Comparison of ENCODE assay signal across 1 cellular context in the genomic region with DNA sequence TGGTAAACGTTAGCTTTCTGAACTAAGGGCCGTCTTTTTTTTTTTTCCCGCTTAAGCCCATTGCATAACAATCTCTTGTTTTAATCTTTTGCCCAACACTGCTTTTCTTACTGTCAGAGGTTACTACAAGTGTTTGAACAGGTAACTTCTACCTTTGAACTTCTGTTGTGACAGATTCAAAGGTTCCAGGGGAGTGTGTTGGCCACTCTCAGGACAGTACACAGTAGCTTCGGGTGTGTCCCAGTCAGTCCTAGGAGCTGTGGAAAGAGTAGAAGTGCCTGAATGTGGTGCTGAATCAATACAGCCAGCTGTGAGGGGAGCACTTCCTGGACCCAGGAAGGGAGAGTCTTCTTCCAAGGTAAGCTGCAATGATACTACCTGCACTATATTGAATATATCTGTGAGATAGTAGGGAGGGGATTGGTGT.
TF ChIP-seq lines count a peak whose summit lies in the region.

A gene with protein sequence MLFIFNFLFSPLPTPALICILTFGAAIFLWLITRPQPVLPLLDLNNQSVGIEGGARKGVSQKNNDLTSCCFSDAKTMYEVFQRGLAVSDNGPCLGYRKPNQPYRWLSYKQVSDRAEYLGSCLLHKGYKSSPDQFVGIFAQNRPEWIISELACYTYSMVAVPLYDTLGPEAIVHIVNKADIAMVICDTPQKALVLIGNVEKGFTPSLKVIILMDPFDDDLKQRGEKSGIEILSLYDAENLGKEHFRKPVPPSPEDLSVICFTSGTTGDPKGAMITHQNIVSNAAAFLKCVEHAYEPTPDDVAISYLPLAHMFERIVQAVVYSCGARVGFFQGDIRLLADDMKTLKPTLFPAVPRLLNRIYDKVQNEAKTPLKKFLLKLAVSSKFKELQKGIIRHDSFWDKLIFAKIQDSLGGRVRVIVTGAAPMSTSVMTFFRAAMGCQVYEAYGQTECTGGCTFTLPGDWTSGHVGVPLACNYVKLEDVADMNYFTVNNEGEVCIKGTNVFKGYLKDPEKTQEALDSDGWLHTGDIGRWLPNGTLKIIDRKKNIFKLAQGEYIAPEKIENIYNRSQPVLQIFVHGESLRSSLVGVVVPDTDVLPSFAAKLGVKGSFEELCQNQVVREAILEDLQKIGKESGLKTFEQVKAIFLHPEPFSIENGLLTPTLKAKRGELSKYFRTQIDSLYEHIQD (plus strand): TSS at position 205 of the 427 bp plus-strand sequence. CDS start 20,831 bp downstream, outside the sequence.

TF ChIP-seq in HepG2, 621 proteins besides CTCF, POLR2A, EP300 and RAD21 (continued from another document and continues in another):
- TF ChIP-seq, protein P1, sequence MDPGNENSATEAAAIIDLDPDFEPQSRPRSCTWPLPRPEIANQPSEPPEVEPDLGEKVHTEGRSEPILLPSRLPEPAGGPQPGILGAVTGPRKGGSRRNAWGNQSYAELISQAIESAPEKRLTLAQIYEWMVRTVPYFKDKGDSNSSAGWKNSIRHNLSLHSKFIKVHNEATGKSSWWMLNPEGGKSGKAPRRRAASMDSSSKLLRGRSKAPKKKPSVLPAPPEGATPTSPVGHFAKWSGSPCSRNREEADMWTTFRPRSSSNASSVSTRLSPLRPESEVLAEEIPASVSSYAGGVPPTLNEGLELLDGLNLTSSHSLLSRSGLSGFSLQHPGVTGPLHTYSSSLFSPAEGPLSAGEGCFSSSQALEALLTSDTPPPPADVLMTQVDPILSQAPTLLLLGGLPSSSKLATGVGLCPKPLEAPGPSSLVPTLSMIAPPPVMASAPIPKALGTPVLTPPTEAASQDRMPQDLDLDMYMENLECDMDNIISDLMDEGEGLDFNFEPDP (CRISPR knock-in tag; conservative IDR thresholded peaks at IDR 0.05) = no peak
- TF ChIP-seq U2AF1 (optimal IDR thresholded peaks at IDR 0.05; ENCODE audit: low read depth, low read length) (no peak), ZNF841 (CRISPR knock-in tag; IDR thresholded peaks at IDR 0.05; ENCODE audit: borderline replicate concordance) (no peak), SIX4 (CRISPR knock-in tag; IDR thresholded peaks at IDR 0.05) (no peak), PHB2 (IDR thresholded peaks at IDR 0.05; ENCODE audit: partially characterized antibody) (no peak), KDM6A (CRISPR knock-in tag; IDR thresholded peaks at IDR 0.05; ENCODE audit: low read depth) (peak; percentile 83), TBL1XR1 (IDR thresholded peaks at IDR 0.05; ENCODE audit: borderline replicate concordance, low read length, partially characterized antibody) (peak; percentile 43), ZNF331 (CRISPR knock-in tag; IDR thresholded peaks at IDR 0.05) (peak; percentile 63; the same call in 1 of the 2 replicates), MAFF (IDR thresholded peaks at IDR 0.05; ENCODE audit: low read depth, low read length) (no peak), ZNF598 (CRISPR knock-in tag; IDR thresholded peaks at IDR 0.05; ENCODE audit: borderline replicate concordance) (no peak), SNRNP70 (IDR thresholded peaks at IDR 0.05; ENCODE audit: low read depth, low read length) (no peak), ZNF432 (CRISPR knock-in tag; IDR thresholded peaks at IDR 0.05; ENCODE audit: borderline replicate concordance) (no peak), ADNP (CRISPR knock-in tag; IDR thresholded peaks at IDR 0.05) (no peak), ZEB1 (IDR thresholded peaks at IDR 0.05; ENCODE audit: insufficient replicate concordance, low read depth) (peak; percentile 97), KLF13 (CRISPR knock-in tag; IDR thresholded peaks at IDR 0.05) (no peak), ZNF563 (CRISPR knock-in tag; IDR thresholded peaks at IDR 0.05) (no peak), SRY (CRISPR knock-in tag; IDR thresholded peaks at IDR 0.05) (no peak), POLR2AphosphoS5 (IDR thresholded peaks at IDR 0.05; ENCODE audit: low read depth, low read length) (peak; percentile 44; the same call in 1 of the 2 replicates), NFE2L1 (CRISPR knock-in tag; IDR thresholded peaks at IDR 0.05; ENCODE audit: borderline replicate concordance) (no peak), HMG20B (CRISPR knock-in tag; conservative IDR thresholded peaks at IDR 0.05) (peak; percentile 44; the same call in 1 of the 2 replicates), ZNF660 (CRISPR knock-in tag; IDR thresholded peaks at IDR 0.05; ENCODE audit: borderline replicate concordance, low read depth) (no peak), NCOA5 (CRISPR knock-in tag; IDR thresholded peaks at IDR 0.05) (no peak), EZH2 (conservative IDR thresholded peaks at IDR 0.05; ENCODE audit: low read depth, low read length) (no peak), ZNF263 (CRISPR knock-in tag; IDR thresholded peaks at IDR 0.05) (peak; percentile 99), ZNF678 (CRISPR knock-in tag; IDR thresholded peaks at IDR 0.05) (no peak), AGO2 (optimal IDR thresholded peaks at IDR 0.05; ENCODE audit: low read depth, low read length) (no peak)
- TF ChIP-seq, protein P2, sequence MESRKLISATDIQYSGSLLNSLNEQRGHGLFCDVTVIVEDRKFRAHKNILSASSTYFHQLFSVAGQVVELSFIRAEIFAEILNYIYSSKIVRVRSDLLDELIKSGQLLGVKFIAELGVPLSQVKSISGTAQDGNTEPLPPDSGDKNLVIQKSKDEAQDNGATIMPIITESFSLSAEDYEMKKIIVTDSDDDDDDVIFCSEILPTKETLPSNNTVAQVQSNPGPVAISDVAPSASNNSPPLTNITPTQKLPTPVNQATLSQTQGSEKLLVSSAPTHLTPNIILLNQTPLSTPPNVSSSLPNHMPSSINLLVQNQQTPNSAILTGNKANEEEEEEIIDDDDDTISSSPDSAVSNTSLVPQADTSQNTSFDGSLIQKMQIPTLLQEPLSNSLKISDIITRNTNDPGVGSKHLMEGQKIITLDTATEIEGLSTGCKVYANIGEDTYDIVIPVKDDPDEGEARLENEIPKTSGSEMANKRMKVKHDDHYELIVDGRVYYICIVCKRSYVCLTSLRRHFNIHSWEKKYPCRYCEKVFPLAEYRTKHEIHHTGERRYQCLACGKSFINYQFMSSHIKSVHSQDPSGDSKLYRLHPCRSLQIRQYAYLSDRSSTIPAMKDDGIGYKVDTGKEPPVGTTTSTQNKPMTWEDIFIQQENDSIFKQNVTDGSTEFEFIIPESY (CRISPR knock-in tag; IDR thresholded peaks at IDR 0.05) = no peak
- TF ChIP-seq, protein P3, sequence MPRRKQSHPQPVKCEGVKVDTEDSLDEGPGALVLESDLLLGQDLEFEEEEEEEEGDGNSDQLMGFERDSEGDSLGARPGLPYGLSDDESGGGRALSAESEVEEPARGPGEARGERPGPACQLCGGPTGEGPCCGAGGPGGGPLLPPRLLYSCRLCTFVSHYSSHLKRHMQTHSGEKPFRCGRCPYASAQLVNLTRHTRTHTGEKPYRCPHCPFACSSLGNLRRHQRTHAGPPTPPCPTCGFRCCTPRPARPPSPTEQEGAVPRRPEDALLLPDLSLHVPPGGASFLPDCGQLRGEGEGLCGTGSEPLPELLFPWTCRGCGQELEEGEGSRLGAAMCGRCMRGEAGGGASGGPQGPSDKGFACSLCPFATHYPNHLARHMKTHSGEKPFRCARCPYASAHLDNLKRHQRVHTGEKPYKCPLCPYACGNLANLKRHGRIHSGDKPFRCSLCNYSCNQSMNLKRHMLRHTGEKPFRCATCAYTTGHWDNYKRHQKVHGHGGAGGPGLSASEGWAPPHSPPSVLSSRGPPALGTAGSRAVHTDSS (CRISPR knock-in tag; conservative IDR thresholded peaks at IDR 0.05) = no peak
- TF ChIP-seq, protein P4, sequence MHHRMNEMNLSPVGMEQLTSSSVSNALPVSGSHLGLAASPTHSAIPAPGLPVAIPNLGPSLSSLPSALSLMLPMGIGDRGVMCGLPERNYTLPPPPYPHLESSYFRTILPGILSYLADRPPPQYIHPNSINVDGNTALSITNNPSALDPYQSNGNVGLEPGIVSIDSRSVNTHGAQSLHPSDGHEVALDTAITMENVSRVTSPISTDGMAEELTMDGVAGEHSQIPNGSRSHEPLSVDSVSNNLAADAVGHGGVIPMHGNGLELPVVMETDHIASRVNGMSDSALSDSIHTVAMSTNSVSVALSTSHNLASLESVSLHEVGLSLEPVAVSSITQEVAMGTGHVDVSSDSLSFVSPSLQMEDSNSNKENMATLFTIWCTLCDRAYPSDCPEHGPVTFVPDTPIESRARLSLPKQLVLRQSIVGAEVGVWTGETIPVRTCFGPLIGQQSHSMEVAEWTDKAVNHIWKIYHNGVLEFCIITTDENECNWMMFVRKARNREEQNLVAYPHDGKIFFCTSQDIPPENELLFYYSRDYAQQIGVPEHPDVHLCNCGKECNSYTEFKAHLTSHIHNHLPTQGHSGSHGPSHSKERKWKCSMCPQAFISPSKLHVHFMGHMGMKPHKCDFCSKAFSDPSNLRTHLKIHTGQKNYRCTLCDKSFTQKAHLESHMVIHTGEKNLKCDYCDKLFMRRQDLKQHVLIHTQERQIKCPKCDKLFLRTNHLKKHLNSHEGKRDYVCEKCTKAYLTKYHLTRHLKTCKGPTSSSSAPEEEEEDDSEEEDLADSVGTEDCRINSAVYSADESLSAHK (CRISPR knock-in tag; IDR thresholded peaks at IDR 0.05; ENCODE audit: borderline replicate concordance) = no peak
- TF ChIP-seq, protein P5, sequence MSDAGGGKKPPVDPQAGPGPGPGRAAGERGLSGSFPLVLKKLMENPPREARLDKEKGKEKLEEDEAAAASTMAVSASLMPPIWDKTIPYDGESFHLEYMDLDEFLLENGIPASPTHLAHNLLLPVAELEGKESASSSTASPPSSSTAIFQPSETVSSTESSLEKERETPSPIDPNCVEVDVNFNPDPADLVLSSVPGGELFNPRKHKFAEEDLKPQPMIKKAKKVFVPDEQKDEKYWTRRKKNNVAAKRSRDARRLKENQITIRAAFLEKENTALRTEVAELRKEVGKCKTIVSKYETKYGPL (CRISPR knock-in tag; IDR thresholded peaks at IDR 0.05) = peak; percentile 88; the same call in 1 of the 2 replicates
- TF ChIP-seq, protein P6, sequence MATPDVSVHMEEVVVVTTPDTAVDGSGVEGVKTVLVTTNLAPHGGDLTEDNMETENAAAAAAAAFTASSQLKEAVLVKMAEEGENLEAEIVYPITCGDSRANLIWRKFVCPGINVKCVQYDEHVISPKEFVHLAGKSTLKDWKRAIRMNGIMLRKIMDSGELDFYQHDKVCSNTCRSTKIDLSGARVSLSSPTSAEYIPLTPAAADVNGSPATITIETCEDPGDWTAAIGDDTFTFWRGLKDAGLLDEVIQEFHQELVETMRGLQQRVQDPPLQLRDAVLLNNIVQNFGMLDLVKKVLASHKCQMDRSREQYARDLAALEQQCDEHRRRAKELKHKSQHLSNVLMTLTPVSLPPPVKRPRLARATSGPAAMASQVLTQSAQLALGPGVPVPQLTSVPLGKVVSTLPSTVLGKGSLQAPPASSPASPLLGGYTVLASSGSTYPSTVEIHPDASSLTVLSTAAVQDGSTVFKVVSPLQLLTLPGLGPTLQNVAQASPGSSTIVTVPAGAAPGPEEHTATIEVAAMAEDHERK (CRISPR knock-in tag; IDR thresholded peaks at IDR 0.05; ENCODE audit: low read depth) = no peak
- TF ChIP-seq, protein P7, sequence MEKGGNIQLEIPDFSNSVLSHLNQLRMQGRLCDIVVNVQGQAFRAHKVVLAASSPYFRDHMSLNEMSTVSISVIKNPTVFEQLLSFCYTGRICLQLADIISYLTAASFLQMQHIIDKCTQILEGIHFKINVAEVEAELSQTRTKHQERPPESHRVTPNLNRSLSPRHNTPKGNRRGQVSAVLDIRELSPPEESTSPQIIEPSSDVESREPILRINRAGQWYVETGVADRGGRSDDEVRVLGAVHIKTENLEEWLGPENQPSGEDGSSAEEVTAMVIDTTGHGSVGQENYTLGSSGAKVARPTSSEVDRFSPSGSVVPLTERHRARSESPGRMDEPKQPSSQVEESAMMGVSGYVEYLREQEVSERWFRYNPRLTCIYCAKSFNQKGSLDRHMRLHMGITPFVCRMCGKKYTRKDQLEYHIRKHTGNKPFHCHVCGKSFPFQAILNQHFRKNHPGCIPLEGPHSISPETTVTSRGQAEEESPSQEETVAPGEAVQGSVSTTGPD (CRISPR knock-in tag; IDR thresholded peaks at IDR 0.05) = no peak
- TF ChIP-seq, protein P8, sequence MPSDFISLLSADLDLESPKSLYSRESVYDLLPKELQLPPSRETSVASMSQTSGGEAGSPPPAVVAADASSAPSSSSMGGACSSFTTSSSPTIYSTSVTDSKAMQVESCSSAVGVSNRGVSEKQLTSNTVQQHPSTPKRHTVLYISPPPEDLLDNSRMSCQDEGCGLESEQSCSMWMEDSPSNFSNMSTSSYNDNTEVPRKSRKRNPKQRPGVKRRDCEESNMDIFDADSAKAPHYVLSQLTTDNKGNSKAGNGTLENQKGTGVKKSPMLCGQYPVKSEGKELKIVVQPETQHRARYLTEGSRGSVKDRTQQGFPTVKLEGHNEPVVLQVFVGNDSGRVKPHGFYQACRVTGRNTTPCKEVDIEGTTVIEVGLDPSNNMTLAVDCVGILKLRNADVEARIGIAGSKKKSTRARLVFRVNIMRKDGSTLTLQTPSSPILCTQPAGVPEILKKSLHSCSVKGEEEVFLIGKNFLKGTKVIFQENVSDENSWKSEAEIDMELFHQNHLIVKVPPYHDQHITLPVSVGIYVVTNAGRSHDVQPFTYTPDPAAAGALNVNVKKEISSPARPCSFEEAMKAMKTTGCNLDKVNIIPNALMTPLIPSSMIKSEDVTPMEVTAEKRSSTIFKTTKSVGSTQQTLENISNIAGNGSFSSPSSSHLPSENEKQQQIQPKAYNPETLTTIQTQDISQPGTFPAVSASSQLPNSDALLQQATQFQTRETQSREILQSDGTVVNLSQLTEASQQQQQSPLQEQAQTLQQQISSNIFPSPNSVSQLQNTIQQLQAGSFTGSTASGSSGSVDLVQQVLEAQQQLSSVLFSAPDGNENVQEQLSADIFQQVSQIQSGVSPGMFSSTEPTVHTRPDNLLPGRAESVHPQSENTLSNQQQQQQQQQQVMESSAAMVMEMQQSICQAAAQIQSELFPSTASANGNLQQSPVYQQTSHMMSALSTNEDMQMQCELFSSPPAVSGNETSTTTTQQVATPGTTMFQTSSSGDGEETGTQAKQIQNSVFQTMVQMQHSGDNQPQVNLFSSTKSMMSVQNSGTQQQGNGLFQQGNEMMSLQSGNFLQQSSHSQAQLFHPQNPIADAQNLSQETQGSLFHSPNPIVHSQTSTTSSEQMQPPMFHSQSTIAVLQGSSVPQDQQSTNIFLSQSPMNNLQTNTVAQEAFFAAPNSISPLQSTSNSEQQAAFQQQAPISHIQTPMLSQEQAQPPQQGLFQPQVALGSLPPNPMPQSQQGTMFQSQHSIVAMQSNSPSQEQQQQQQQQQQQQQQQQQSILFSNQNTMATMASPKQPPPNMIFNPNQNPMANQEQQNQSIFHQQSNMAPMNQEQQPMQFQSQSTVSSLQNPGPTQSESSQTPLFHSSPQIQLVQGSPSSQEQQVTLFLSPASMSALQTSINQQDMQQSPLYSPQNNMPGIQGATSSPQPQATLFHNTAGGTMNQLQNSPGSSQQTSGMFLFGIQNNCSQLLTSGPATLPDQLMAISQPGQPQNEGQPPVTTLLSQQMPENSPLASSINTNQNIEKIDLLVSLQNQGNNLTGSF (CRISPR knock-in tag; IDR thresholded peaks at IDR 0.05) = no peak
- TF ChIP-seq, protein P9, sequence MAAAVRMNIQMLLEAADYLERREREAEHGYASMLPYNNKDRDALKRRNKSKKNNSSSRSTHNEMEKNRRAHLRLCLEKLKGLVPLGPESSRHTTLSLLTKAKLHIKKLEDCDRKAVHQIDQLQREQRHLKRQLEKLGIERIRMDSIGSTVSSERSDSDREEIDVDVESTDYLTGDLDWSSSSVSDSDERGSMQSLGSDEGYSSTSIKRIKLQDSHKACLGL (CRISPR knock-in tag; IDR thresholded peaks at IDR 0.05) = no peak
- TF ChIP-seq, protein P10, sequence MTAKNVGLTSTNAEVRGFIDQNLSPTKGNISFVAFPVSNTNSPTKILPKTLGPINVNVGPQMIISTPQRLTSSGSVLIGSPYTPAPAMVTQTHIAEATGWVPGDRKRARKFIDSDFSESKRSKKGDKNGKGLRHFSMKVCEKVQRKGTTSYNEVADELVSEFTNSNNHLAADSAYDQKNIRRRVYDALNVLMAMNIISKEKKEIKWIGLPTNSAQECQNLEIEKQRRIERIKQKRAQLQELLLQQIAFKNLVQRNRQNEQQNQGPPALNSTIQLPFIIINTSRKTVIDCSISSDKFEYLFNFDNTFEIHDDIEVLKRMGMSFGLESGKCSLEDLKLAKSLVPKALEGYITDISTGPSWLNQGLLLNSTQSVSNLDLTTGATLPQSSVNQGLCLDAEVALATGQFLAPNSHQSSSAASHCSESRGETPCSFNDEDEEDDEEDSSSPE (CRISPR knock-in tag; IDR thresholded peaks at IDR 0.05) = peak; percentile 65; the same call in 1 of the 2 replicates
